In the genomic region with DNA sequence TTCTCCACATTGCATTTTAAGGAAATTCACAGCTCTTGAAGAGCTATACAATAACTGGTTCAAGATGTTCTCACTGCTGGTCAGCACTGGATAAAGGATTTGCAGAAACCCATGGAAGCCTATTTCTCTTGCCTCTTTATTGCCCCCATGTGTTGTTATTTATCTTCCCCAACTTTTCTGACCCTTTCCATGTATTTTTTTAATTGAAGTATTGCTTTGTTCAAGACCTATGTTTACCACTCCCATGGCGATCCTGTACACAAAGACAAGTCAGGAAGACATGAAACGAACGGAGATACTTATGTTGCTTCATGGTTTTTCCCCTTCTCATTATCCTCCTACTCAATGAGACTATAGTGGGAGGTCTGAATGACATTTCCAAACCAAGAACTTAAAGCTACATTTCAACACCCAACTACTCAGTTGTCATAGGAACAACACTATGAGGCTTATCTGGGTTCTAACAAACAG, we compare ENCODE assay signal across 9 cellular contexts.
DNase-seq lines count a peak whose midpoint lies in the region; ATAC-seq and TF ChIP-seq lines count a peak whose summit lies in the region.
"Had no signal": no experiment of that assay in that cellular context is flagged by ENCODE, and none has a peak within 500 bp of the region (broad histone marks: within the 10 kb centered on the region; RNA-seq: fewer than 3 reads in every experiment).

No MANE protein-coding gene starts in this region.

- DNase-seq in AG04450 (ENCODE audit: low read depth, low spot score) (no peak), HFFc6 (peak; percentile 56), lower lobe of right lung (no peak), iPS-NIHi7 (ENCODE audit: extremely low spot score) (no peak), NCI-H2227 (lab: John Stamatoyannopoulos, UW; ENCODE audit: unreplicated experiment) (no peak)
- no peak for DNase-seq in activated naive CD8-positive, alpha-beta T cell treated with anti-CD3 and anti-CD28 coated beads, Interleukin-2, amount 10 ng/mL, durations not matched to agents 7 days and 5 days

- H3K4me1 ChIP-seq in lower lobe of right lung: peaks cover 27% of the 10 kb centered on the region

- peaks cover 81% of the 10 kb centered on the region for H3K36me3 Mint-ChIP-seq in HFFc6 (ENCODE audit: low read depth)
- peaks cover 11% of the 10 kb centered on the region for H3K36me3 Mint-ChIP-seq in activated naive CD8-positive, alpha-beta T cell treated with anti-CD3 and anti-CD28 coated beads, Interleukin-2, amount 10 ng/mL, durations not matched to agents 7 days and 5 days

- H3K9me3 Mint-ChIP-seq in HFFc6: peaks cover 29% of the 10 kb centered on the region
- no peaks in the 10 kb centered on the region for H3K9me3 Mint-ChIP-seq in activated naive CD8-positive, alpha-beta T cell treated with anti-CD3 and anti-CD28 coated beads, Interleukin-2, amount 10 ng/mL, durations not matched to agents 7 days and 5 days

- peaks cover 37% of the 10 kb centered on the region for H3K4me1 Mint-ChIP-seq in HFFc6 (ENCODE audit: low read depth)
- peaks cover 35% of the 10 kb centered on the region for H3K4me1 Mint-ChIP-seq in activated naive CD8-positive, alpha-beta T cell treated with anti-CD3 and anti-CD28 coated beads, Interleukin-2, amount 10 ng/mL, durations not matched to agents 7 days and 5 days

- H3K9me3 ChIP-seq in AG04450 (ENCODE audit: control insufficient read depth, insufficient read depth, low read length) (no peaks in the 10 kb centered on the region), lower lobe of right lung (no peaks in the 10 kb centered on the region)

- intact Hi-C loops in lower lobe of right lung (cut with DNase I): no loop called here

- CTCF ChIA-PET in AG04450 (lab: Charles Lee): interaction anchor here (0.6 to 1.3 kb wide), 6 partner anchors 31 to 444 kb away, joined by 3 to 5 read pairs (median 3); no protein-coding TSS in a partner anchor

- H3K27ac Mint-ChIP-seq in HFFc6: peak overlapping the region; percentile 99
- H3K27ac Mint-ChIP-seq in activated naive CD8-positive, alpha-beta T cell treated with anti-CD3 and anti-CD28 coated beads, Interleukin-2, amount 10 ng/mL, durations not matched to agents 7 days and 5 days: peak overlapping the region; percentile 60

- H3K4me3 ChIP-seq in AG04450 (ENCODE audit: low read depth, low read length): peak overlapping the region; percentile 62
- peak overlapping the region; percentile 57 for H3K4me3 ChIP-seq in lower lobe of right lung
- H3K4me3 ChIP-seq: lung had no signal

- peak overlapping the region; percentile 97 for H3K4me3 Mint-ChIP-seq in HFFc6
- peak overlapping the region; percentile 88 for H3K4me3 Mint-ChIP-seq in activated naive CD8-positive, alpha-beta T cell treated with anti-CD3 and anti-CD28 coated beads, Interleukin-2, amount 10 ng/mL, durations not matched to agents 7 days and 5 days

- H3K36me3 ChIP-seq in lower lobe of right lung: no peaks in the 10 kb centered on the region

- POLR2A ChIA-PET in AG04450 (lab: Yijun Ruan, JAX): interaction anchor here (0.9 to 1.4 kb wide), 3 partner anchors 9 to 39 kb away, joined by 3 to 8 read pairs (median 4); no protein-coding TSS in a partner anchor
- POLR2A ChIA-PET in activated naive CD8-positive, alpha-beta T cell treated with anti-CD3 and anti-CD28 coated beads, Interleukin-2, amount 10 ng/mL, durations not matched to agents 7 days and 5 days (lab: Charles Lee): interaction anchor here (0.6 to 1.8 kb wide), 2 partner anchors 9 to 1817 kb away, joined by 4 to 6 read pairs; no protein-coding TSS in a partner anchor

- ATAC-seq in activated naive CD8-positive, alpha-beta T cell treated with anti-CD3 and anti-CD28 coated beads, Interleukin-2, amount 10 ng/mL, durations not matched to agents 7 days and 5 days (ENCODE audit: low read depth): no peak
- ATAC-seq in lower lobe of right lung (peak in 1 of 2 donors; percentile 27), GM21528 (IDR thresholded peaks at IDR 0.05; ENCODE audit: low FRiP score, unreplicated experiment) (no peak), GM18873 (IDR thresholded peaks at IDR 0.05; ENCODE audit: low FRiP score, unreplicated experiment) (no peak)

- H3K27me3 ChIP-seq in AG04450 (ENCODE audit: control insufficient read depth, insufficient read depth, low read length) (no peaks in the 10 kb centered on the region), lower lobe of right lung (ENCODE audit: low read depth) (no peaks in the 10 kb centered on the region)

- H3K27ac ChIP-seq in AG04450 (ENCODE audit: low read depth, low read length) (peak overlapping the region; percentile 11), lower lobe of right lung (peak overlapping the region; percentile 84)

- H3K27me3 Mint-ChIP-seq in HFFc6 (ENCODE audit: insufficient read depth): peaks cover 42% of the 10 kb centered on the region
- H3K27me3 Mint-ChIP-seq in activated naive CD8-positive, alpha-beta T cell treated with anti-CD3 and anti-CD28 coated beads, Interleukin-2, amount 10 ng/mL, durations not matched to agents 7 days and 5 days: no peaks in the 10 kb centered on the region

- TF ChIP-seq CTCF in AG04450 (IDR thresholded peaks at IDR 0.05; ENCODE audit: low read depth, low read length) (no peak), HFFc6 (IDR thresholded peaks at IDR 0.05) (no peak), lower lobe of right lung (IDR thresholded peaks at IDR 0.05) (no peak)
